24 cellular contexts compared by ENCODE assay signal in the genomic region with DNA sequence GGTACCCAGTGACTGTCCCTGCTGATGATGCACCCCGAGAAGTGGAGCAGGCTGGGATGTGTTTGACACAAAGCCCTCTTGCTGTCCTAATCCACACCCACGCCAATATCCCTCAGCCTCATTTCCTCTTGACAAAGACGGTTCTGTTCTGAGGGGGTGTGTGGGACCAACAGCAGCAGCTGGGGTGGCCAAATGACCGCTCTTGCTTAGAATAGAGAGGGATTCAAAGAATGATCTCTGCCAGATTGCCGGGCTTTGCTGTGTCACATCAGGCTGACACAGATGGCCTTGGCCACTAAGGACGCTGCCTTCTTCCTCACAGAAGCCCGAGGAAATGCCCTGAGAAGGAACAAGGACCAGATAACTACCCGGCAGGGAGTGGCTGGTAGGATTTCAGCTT.
A peak's percentile ranks its signal among the peaks of the same experiment; 100 is the strongest.
DNase-seq lines count a peak whose midpoint lies in the region; ATAC-seq and TF ChIP-seq lines count a peak whose summit lies in the region.
"Had no signal": no experiment of that assay in that cellular context is flagged by ENCODE, and none has a peak within 500 bp of the region (broad histone marks: within the 10 kb centered on the region; RNA-seq: fewer than 3 reads in every experiment).

No MANE protein-coding gene starts in this region.

- H3K4me3 Mint-ChIP-seq in osteocyte (ENCODE audit: unreplicated experiment), result no peak overlapping the region
- H3K4me3 Mint-ChIP-seq: activated CD4-positive, alpha-beta memory T cell treated with anti-CD3 and anti-CD28 coated beads, Interleukin-2, amount 10 ng/mL, durations not matched to agents 7 days and 5 days; CD8-positive, alpha-beta T cell; IgD-negative memory B cell; naive thymus-derived CD8-positive, alpha-beta T cell had no signal

- no peak for ATAC-seq in esophagus mucosa
- ATAC-seq in body of pancreas, result no peak
- ATAC-seq: CD8-positive, alpha-beta T cell; lower lobe of right lung; naive thymus-derived CD8-positive, alpha-beta T cell had no signal

- H3K27ac ChIP-seq in cingulate gyrus (ENCODE audit: low read depth, low read length) (peak overlapping the region; percentile 29), layer of hippocampus (ENCODE audit: low read depth, low read length) (peak overlapping the region; percentile 73), rectal smooth muscle tissue (ENCODE audit: low read depth, low read length) (peak overlapping the region; percentile 50), body of pancreas (no peak overlapping the region)
- H3K27ac ChIP-seq: epithelial cell of prostate, HL-60, lower lobe of right lung, thyroid gland had no signal

- peaks cover 9% of the 10 kb centered on the region for H3K4me1 Mint-ChIP-seq in osteocyte (ENCODE audit: unreplicated experiment)
- H3K4me1 Mint-ChIP-seq: IgD-negative memory B cell had no signal

- 71 to 74% methylated on average over 8 of the region's 8 CpGs for WGBS in body of pancreas, 2 donors

- no peak overlapping the region for H3K9ac ChIP-seq in rectal smooth muscle tissue (ENCODE audit: low read length)

- intact Hi-C loops in body of pancreas (cut with DNase I), result loop anchor here (10.0 kb wide), 1 partner anchor 277 kb away; no protein-coding TSS in a partner anchor

- H3K9me3 Mint-ChIP-seq in osteocyte (ENCODE audit: unreplicated experiment), result no peaks in the 10 kb centered on the region
- H3K9me3 Mint-ChIP-seq: activated CD4-positive, alpha-beta memory T cell treated with anti-CD3 and anti-CD28 coated beads, Interleukin-2, amount 10 ng/mL, durations not matched to agents 7 days and 5 days; activated T-cell treated with anti-CD3 and anti-CD28 coated beads, Interleukin-2, amount 50 U/mL, for 24 hours; CD8-positive, alpha-beta T cell; naive thymus-derived CD8-positive, alpha-beta T cell had no signal

- no peak for TF ChIP-seq POLR2A in body of pancreas (IDR thresholded peaks at IDR 0.05)

- H3K27ac Mint-ChIP-seq in osteocyte (ENCODE audit: unreplicated experiment), result no peak overlapping the region
- H3K27ac Mint-ChIP-seq: activated CD4-positive, alpha-beta memory T cell treated with anti-CD3 and anti-CD28 coated beads, Interleukin-2, amount 10 ng/mL, durations not matched to agents 7 days and 5 days; CD8-positive, alpha-beta T cell; IgD-negative memory B cell; naive thymus-derived CD8-positive, alpha-beta T cell had no signal

- DNase-seq in G401 (ENCODE audit: low spot score), result peak; percentile 15
- DNase-seq in body of pancreas, result no peak
- DNase-seq in D341Med (ENCODE audit: low spot score), result no peak
- no peak for DNase-seq in osteocyte (ENCODE audit: extremely low spot score, unreplicated experiment)
- DNase-seq: activated CD4-positive, alpha-beta memory T cell treated with anti-CD3 and anti-CD28 coated beads, Interleukin-2, amount 10 ng/mL, durations not matched to agents 7 days and 5 days; activated naive CD4-positive, alpha-beta T cell treated with anti-CD3 and anti-CD28 coated beads, Interleukin-2, amount 50 U/mL, for 16 hours; activated T-cell treated with anti-CD3 and anti-CD28 coated beads, Interleukin-2, amount 50 U/mL, for 24 hours; CD8-positive, alpha-beta T cell; dermis blood vessel endothelial cell; DMS79 treated with DMSO at 0.1 percent for 48 hours; lower lobe of right lung; MM.1S; naive thymus-derived CD8-positive, alpha-beta T cell; NCI-H146; stimulated activated CD4-positive, alpha-beta T cell treated with anti-CD3 and anti-CD28 coated beads, Interleukin-15, amount 100 ng/mL, for 24 hours; T-helper 2 cell; thyroid gland had no signal

- peaks cover 3% of the 10 kb centered on the region for H3K36me3 Mint-ChIP-seq in osteocyte (ENCODE audit: unreplicated experiment)

- no peaks in the 10 kb centered on the region for H3K36me3 ChIP-seq in rectal smooth muscle tissue (ENCODE audit: control insufficient read depth, insufficient read depth, low read length)
- no peaks in the 10 kb centered on the region for H3K36me3 ChIP-seq in body of pancreas (replicated peaks in 1 of 2; ENCODE audit: insufficient read depth in 1 of 2, low read depth in 2 of 2)
- H3K36me3 ChIP-seq: lower lobe of right lung, thyroid gland had no signal

- in situ Hi-C loops in G401 (cut with HindIII; ENCODE audit: low sequenced_read_pairs), result no loop called here

- H3K27me3 ChIP-seq in layer of hippocampus (ENCODE audit: control insufficient read depth, insufficient read depth, low read length) (no peaks in the 10 kb centered on the region), rectal smooth muscle tissue (ENCODE audit: control insufficient read depth, insufficient read depth, low read length) (no peaks in the 10 kb centered on the region), body of pancreas (no peaks in the 10 kb centered on the region)
- H3K27me3 ChIP-seq: thyroid gland had no signal

- H3K4me1 ChIP-seq in rectal smooth muscle tissue (ENCODE audit: control insufficient read depth, insufficient read depth, low read length) (peaks cover 3% of the 10 kb centered on the region), body of pancreas (no peaks in the 10 kb centered on the region)
- H3K4me1 ChIP-seq: lower lobe of right lung, thyroid gland had no signal

- no peak for TF ChIP-seq CTCF in body of pancreas (IDR thresholded peaks at IDR 0.05)
- no peak for TF ChIP-seq CTCF in osteocyte (IDR thresholded peaks at IDR 0.05)

- no peaks in the 10 kb centered on the region for H3K9me3 ChIP-seq in body of pancreas
- H3K9me3 ChIP-seq: lower lobe of right lung, thyroid gland had no signal

- H3K4me3 ChIP-seq in rectal smooth muscle tissue (ENCODE audit: low read length) (no peak overlapping the region), body of pancreas (no peak overlapping the region)
- H3K4me3 ChIP-seq: lower lobe of right lung, thyroid gland had no signal

- H3K27me3 Mint-ChIP-seq in osteocyte (ENCODE audit: unreplicated experiment), result no peaks in the 10 kb centered on the region
- H3K27me3 Mint-ChIP-seq: activated CD4-positive, alpha-beta memory T cell treated with anti-CD3 and anti-CD28 coated beads, Interleukin-2, amount 10 ng/mL, durations not matched to agents 7 days and 5 days; activated T-cell treated with anti-CD3 and anti-CD28 coated beads, Interleukin-2, amount 50 U/mL, for 24 hours; IgD-negative memory B cell; naive thymus-derived CD8-positive, alpha-beta T cell had no signal

Comparison
In these comparisons a context has a peak if more than half of its experiments do, and no peak if none do; other contexts are left out.
1. H3K27ac ChIP-seq: peak in cingulate gyrus (single experiment), layer of hippocampus (single experiment) and rectal smooth muscle tissue (single experiment); none in body of pancreas (0 of 4).